8 cellular contexts compared by ENCODE assay signal in genomic region chr12:25386823-25387134, GRCh38.
DNase-seq lines count a peak whose midpoint lies in the region.

No MANE protein-coding gene starts in this region.

- H3K4me1 ChIP-seq in iPS-18a (ENCODE audit: control insufficient read depth, low read depth, low read length) (peaks cover 10% of the 10 kb centered on the region), subcutaneous abdominal adipose tissue (ENCODE audit: control insufficient read depth in 5 of 5, insufficient read depth in 5 of 5, low read length in 5 of 5) (peaks cover 0 to 24% (median 18%) of the 10 kb centered on the region in 5 donors)

- H3K4me3 ChIP-seq in iPS-18a (ENCODE audit: low read length), result peak overlapping the region; percentile 85
- H3K4me3 ChIP-seq in subcutaneous abdominal adipose tissue (ENCODE audit: low read depth in 1 of 5, low read length in 5 of 5), result peak overlapping the region; percentile 77 to 91 (median 86)

- peak overlapping the region; percentile 95 for H3K4me3 Mint-ChIP-seq in activated T-helper 2 cell treated with anti-CD3 and anti-CD28 coated beads, Interferon-gamma antibody, Interleukin-2, Interleukin-4, amounts not matched to agents 10 μg/mL and 5 μg/mL and 100 μg/mL, durations not matched to agents 14 hours and 24 hours and 36 hours (ENCODE audit: low read depth)

- peaks cover 24% of the 10 kb centered on the region for H3K27me3 ChIP-seq in iPS-18a (ENCODE audit: control insufficient read depth, insufficient read depth, low read length)
- H3K27me3 ChIP-seq in subcutaneous abdominal adipose tissue (ENCODE audit: control insufficient read depth in 5 of 5, insufficient read depth in 4 of 5, low read length in 5 of 5), result no peaks in the 10 kb centered on the region

- peaks cover 9% of the 10 kb centered on the region for H3K36me3 Mint-ChIP-seq in activated T-helper 2 cell treated with anti-CD3 and anti-CD28 coated beads, Interferon-gamma antibody, Interleukin-2, Interleukin-4, amounts not matched to agents 10 μg/mL and 5 μg/mL and 100 μg/mL, durations not matched to agents 14 hours and 24 hours and 36 hours (ENCODE audit: low read depth)

- H3K9me3 ChIP-seq in iPS-18a (ENCODE audit: control insufficient read depth, low read depth, low read length), result no peaks in the 10 kb centered on the region
- no peaks in the 10 kb centered on the region for H3K9me3 ChIP-seq in subcutaneous abdominal adipose tissue (ENCODE audit: control insufficient read depth in 5 of 5, low read length in 5 of 5)

- peak; percentile 81 for DNase-seq in activated CD8-positive, alpha-beta memory T cell treated with anti-CD3 and anti-CD28 coated beads for 24 hours
- no peak for DNase-seq in activated CD8-positive, alpha-beta memory T cell treated with anti-CD3 and anti-CD28 coated beads, Interleukin-2, amount 50 U/mL, for 4 hours
- no peak for DNase-seq in activated T-helper 2 cell treated with anti-CD3 and anti-CD28 coated beads, Interferon-gamma antibody, Interleukin-2, Interleukin-4, amounts not matched to agents 10 μg/mL and 5 μg/mL and 100 μg/mL, durations not matched to agents 14 hours and 24 hours and 36 hours (ENCODE audit: low spot score)
- DNase-seq in NCI-H2227 (lab: John Stamatoyannopoulos, UW; ENCODE audit: unreplicated experiment), result no peak
- no peak for DNase-seq in NCI-H2081 treated with DMSO at 0.1 percent for 48 hours (lab: John Stamatoyannopoulos, UW)
- DNase-seq in SW 1271 (lab: John Stamatoyannopoulos, UW), result no peak

- intact Hi-C loops in activated T-helper 2 cell treated with anti-CD3 and anti-CD28 coated beads, Interferon-gamma antibody, Interleukin-2, Interleukin-4, amounts not matched to agents 10 μg/mL and 5 μg/mL and 100 μg/mL, durations not matched to agents 14 hours and 24 hours and 36 hours (cut with micrococcal nuclease), result loop anchor here (1.0 kb wide), 4 partner anchors 34 to 231 kb away; no protein-coding TSS in a partner anchor

- peaks cover 5% of the 10 kb centered on the region for H3K27me3 Mint-ChIP-seq in activated T-helper 2 cell treated with anti-CD3 and anti-CD28 coated beads, Interferon-gamma antibody, Interleukin-2, Interleukin-4, amounts not matched to agents 10 μg/mL and 5 μg/mL and 100 μg/mL, durations not matched to agents 14 hours and 24 hours and 36 hours (ENCODE audit: low read depth)

- peak overlapping the region; percentile 99 for H3K27ac Mint-ChIP-seq in activated T-helper 2 cell treated with anti-CD3 and anti-CD28 coated beads, Interferon-gamma antibody, Interleukin-2, Interleukin-4, amounts not matched to agents 10 μg/mL and 5 μg/mL and 100 μg/mL, durations not matched to agents 14 hours and 24 hours and 36 hours

- peaks cover 51% of the 10 kb centered on the region for H3K4me1 Mint-ChIP-seq in activated T-helper 2 cell treated with anti-CD3 and anti-CD28 coated beads, Interferon-gamma antibody, Interleukin-2, Interleukin-4, amounts not matched to agents 10 μg/mL and 5 μg/mL and 100 μg/mL, durations not matched to agents 14 hours and 24 hours and 36 hours (ENCODE audit: low read depth)

- H3K36me3 ChIP-seq in iPS-18a (ENCODE audit: control insufficient read depth, low read depth, low read length) (no peaks in the 10 kb centered on the region), subcutaneous abdominal adipose tissue (ENCODE audit: control insufficient read depth in 5 of 5, insufficient read depth in 5 of 5, low read length in 5 of 5) (no peaks in the 10 kb centered on the region)

- H3K9ac ChIP-seq in iPS-18a (ENCODE audit: low read length), result peak overlapping the region; percentile 55
- peak overlapping the region; percentile 74 to 93 (median 83) for H3K9ac ChIP-seq in subcutaneous abdominal adipose tissue (ENCODE audit: low read length in 5 of 5)

- H3K27ac ChIP-seq in iPS-18a (ENCODE audit: low read length) (no peak overlapping the region), subcutaneous abdominal adipose tissue (ENCODE audit: low read depth, low read length) (peak overlapping the region; percentile 99)

- H3K9me3 Mint-ChIP-seq in activated T-helper 2 cell treated with anti-CD3 and anti-CD28 coated beads, Interferon-gamma antibody, Interleukin-2, Interleukin-4, amounts not matched to agents 10 μg/mL and 5 μg/mL and 100 μg/mL, durations not matched to agents 14 hours and 24 hours and 36 hours, result peaks cover 4% of the 10 kb centered on the region
